Comparison of ENCODE assay signal across 10 cellular contexts in genomic region chr10:117462424-117462792, GRCh38.
DNase-seq lines count a peak whose midpoint lies in the region; ATAC-seq and TF ChIP-seq lines count a peak whose summit lies in the region.
"Had no signal": no experiment of that assay in that cellular context is flagged by ENCODE, and none has a peak within 500 bp of the region (broad histone marks: within the 10 kb centered on the region; RNA-seq: fewer than 3 reads in every experiment).

No MANE protein-coding gene starts in this region.

- DNase-seq in SJSA1 (ENCODE audit: low read depth in 1 of 2, low spot score in 2 of 2), result no peak
- DNase-seq in foreskin keratinocyte, result no peak
- DNase-seq in NCI-H69 (lab: John Stamatoyannopoulos, UW), result no peak
- no peak for DNase-seq in AG08395 (ENCODE audit: low spot score)
- DNase-seq: left ventricle myocardium superior; MM.1S; stimulated activated naive CD8-positive, alpha-beta T cell treated with anti-CD3 and anti-CD28 coated beads, Interleukin-15, Interleukin-2, amounts not matched to agents 100 U/mL and 50 U/mL, for 24 hours had no signal

- no peaks in the 10 kb centered on the region for H3K27me3 ChIP-seq in SJSA1 (replicated peaks)
- H3K27me3 ChIP-seq in foreskin keratinocyte, result no peaks in the 10 kb centered on the region

- H3K36me3 ChIP-seq in SJSA1, result no peaks in the 10 kb centered on the region; the same call in 1 of the 2 replicates

- H3K4me1 ChIP-seq in SJSA1 (replicated peaks), result peaks cover 22% of the 10 kb centered on the region
- H3K4me1 ChIP-seq in foreskin keratinocyte, result peaks cover 18% of the 10 kb centered on the region

- peak; percentile 1 for ATAC-seq in foreskin keratinocyte
- no peak for ATAC-seq in HG03159 (IDR thresholded peaks at IDR 0.05; ENCODE audit: unreplicated experiment)
- ATAC-seq: left ventricle myocardium superior; stimulated activated naive CD8-positive, alpha-beta T cell treated with anti-CD3 and anti-CD28 coated beads, Interleukin-15, Interleukin-2, amounts not matched to agents 100 U/mL and 50 U/mL, for 24 hours had no signal

- H3K27ac ChIP-seq in SJSA1 (peak overlapping the region; percentile 62), foreskin keratinocyte (peak overlapping the region; percentile 83), skin epidermis (peak overlapping the region in 19 of 21 experiments; percentile 16 to 89 (median 72))

- H3K4me3 ChIP-seq in SJSA1, result no peak overlapping the region
- no peak overlapping the region for H3K4me3 ChIP-seq in skin epidermis

- TF ChIP-seq CTCF in GM12872 (IDR thresholded peaks at IDR 0.05; ENCODE audit: insufficient read depth, low read depth, low read length) (0 out of 3 replicates have a peak, but pooled peaks have one; percentile 25), foreskin keratinocyte (conservative IDR thresholded peaks at IDR 0.05) (peak; percentile 53)

- H3K9me3 ChIP-seq in SJSA1 (replicated peaks), result no peaks in the 10 kb centered on the region; the same call in 1 of the 2 replicates
